10 cellular contexts compared by ENCODE assay signal in genomic region chrX:37787353-37787869, GRCh38. TPM values are rescaled to one million over a fixed set of nuclear protein-coding genes. Genes with fewer than 3 reads are reported as not detected.
DNase-seq lines count a peak whose midpoint lies in the region; ATAC-seq and TF ChIP-seq lines count a peak whose summit lies in the region.
"Had no signal": no experiment of that assay in that cellular context is flagged by ENCODE, and none has a peak within 500 bp of the region (broad histone marks: within the 10 kb centered on the region; RNA-seq: fewer than 3 reads in every experiment).

No MANE protein-coding gene starts in this region.

- H3F3A ChIP-seq in neural progenitor cell (ENCODE audit: low read depth): no peaks in the 10 kb centered on the region

- H3K36me3 ChIP-seq in neural progenitor cell: no peaks in the 10 kb centered on the region

- CTCF ChIA-PET in CD4-positive, alpha-beta T cell (lab: Charles Lee): no interaction called here

- H3K4me2 ChIP-seq in neural progenitor cell: no peak overlapping the region

- no peaks in the 10 kb centered on the region for H4K20me1 ChIP-seq in neural progenitor cell (ENCODE audit: low read depth)

- peak overlapping the region; percentile 4 for H3K4me3 Mint-ChIP-seq in CD4-positive, alpha-beta T cell
- H3K4me3 Mint-ChIP-seq in neural progenitor cell: no peak overlapping the region

- no peak for ATAC-seq in CD4-positive, alpha-beta T cell (ENCODE audit: poor library complexity)
- ATAC-seq in GM19397 (IDR thresholded peaks at IDR 0.05; ENCODE audit: unreplicated experiment): peak; percentile 52
- ATAC-seq in HG03097 (IDR thresholded peaks at IDR 0.05; ENCODE audit: low FRiP score, unreplicated experiment): peak; percentile 51

- peaks cover 45% of the 10 kb centered on the region for H3K4me1 Mint-ChIP-seq in CD4-positive, alpha-beta T cell (ENCODE audit: low read depth)
- no peaks in the 10 kb centered on the region for H3K4me1 Mint-ChIP-seq in neural progenitor cell

- no peaks in the 10 kb centered on the region for H3K79me2 ChIP-seq in neural progenitor cell (ENCODE audit: low read depth)

- no peaks in the 10 kb centered on the region for H3K27me3 ChIP-seq in CD4-positive, alpha-beta T cell (ENCODE audit: control insufficient read depth, insufficient read depth, low read length)
- no peaks in the 10 kb centered on the region for H3K27me3 ChIP-seq in neural progenitor cell

- H3K9ac ChIP-seq in neural progenitor cell: no peak overlapping the region

- H3K9me3 Mint-ChIP-seq in CD4-positive, alpha-beta T cell: no peaks in the 10 kb centered on the region
- no peaks in the 10 kb centered on the region for H3K9me3 Mint-ChIP-seq in neural progenitor cell

- H3K27me3 Mint-ChIP-seq in CD4-positive, alpha-beta T cell: no peaks in the 10 kb centered on the region
- no peaks in the 10 kb centered on the region for H3K27me3 Mint-ChIP-seq in neural progenitor cell (ENCODE audit: insufficient read depth, low read depth)

- no peak overlapping the region for H3K4me3 ChIP-seq in neural progenitor cell

- H3K4me1 ChIP-seq in neural progenitor cell: no peaks in the 10 kb centered on the region

- peak overlapping the region; percentile 82 for H3K27ac Mint-ChIP-seq in CD4-positive, alpha-beta T cell
- no peak overlapping the region for H3K27ac Mint-ChIP-seq in neural progenitor cell

- no peak for DNase-seq in CD4-positive, alpha-beta T cell
- DNase-seq in SIG-M5 treated with dmso at 0.1 percent for 504 hours (lab: John Stamatoyannopoulos, UW; ENCODE audit: unreplicated experiment): peak; percentile 89
- DNase-seq in neural progenitor cell (ENCODE audit: low spot score): no peak
- no peak for DNase-seq in iPS-NIHi11 (ENCODE audit: low spot score)
- DNase-seq in stimulated activated CD4-positive, alpha-beta T cell treated with anti-CD3 and anti-CD28 coated beads, Interleukin-2, amount 100 ng/mL, for 24 hours: no peak
- no peak for DNase-seq in NCI-H1048 (lab: John Stamatoyannopoulos, UW)
- DNase-seq: DMS 273 treated with DMSO at 0.1 percent for 48 hours, NCI-H1105 had no signal

- POLR2A ChIA-PET in CD4-positive, alpha-beta T cell (lab: Charles Lee): interaction anchor here (0.8 to 1.0 kb wide), 2 partner anchors 9 to 24 kb away, joined by 3 read pairs; no protein-coding TSS in a partner anchor

- intact Hi-C loops in CD4-positive, alpha-beta T cell (cut with DNase I, micrococcal nuclease): loop anchor here in 1 of 2 experiments (5.0 kb wide), 2 partner anchors 35 kb away; no protein-coding TSS in a partner anchor

- no peaks in the 10 kb centered on the region for H3K36me3 Mint-ChIP-seq in CD4-positive, alpha-beta T cell (ENCODE audit: low read depth)
- H3K36me3 Mint-ChIP-seq in neural progenitor cell: no peaks in the 10 kb centered on the region

- no peak overlapping the region for H3K27ac ChIP-seq in CD4-positive, alpha-beta T cell (ENCODE audit: low read depth, low read length)
- no peak overlapping the region for H3K27ac ChIP-seq in neural progenitor cell

- TF ChIP-seq CTCF in CD4-positive, alpha-beta T cell (IDR thresholded peaks at IDR 0.05): no peak
- TF ChIP-seq CTCF in neural progenitor cell (IDR thresholded peaks at IDR 0.05): no peak

- H3K9me3 ChIP-seq in CD4-positive, alpha-beta T cell (ENCODE audit: control insufficient read depth, low read length): no peaks in the 10 kb centered on the region
- H3K9me3 ChIP-seq in neural progenitor cell (ENCODE audit: low read depth): no peaks in the 10 kb centered on the region

- no peak overlapping the region for H2AFZ ChIP-seq in neural progenitor cell (replicated peaks)

RNA-seq across cellular contexts. Expression of gene CYBB, which starts 7.6 kb away (rescaled TPM):
- 1 to 10 TPM; 1.6 TPM for total RNA-seq in CD4-positive, alpha-beta T cell
- total RNA-seq in neural progenitor cell (ENCODE audit: low replicate concordance): 0.28 TPM in 1 of 2 replicates, not detected in the other

RNA-seq across cellular contexts. Expression of gene DYNLT3, which starts 60.0 kb away (rescaled TPM):
- total RNA-seq in CD4-positive, alpha-beta T cell: 10 to 100 TPM; 47.9 to 48.3 TPM
- total RNA-seq in neural progenitor cell (ENCODE audit: low replicate concordance): 8.3 and 12.1 TPM in 2 replicates
